26 cellular contexts compared by ENCODE assay signal in the genomic region with DNA sequence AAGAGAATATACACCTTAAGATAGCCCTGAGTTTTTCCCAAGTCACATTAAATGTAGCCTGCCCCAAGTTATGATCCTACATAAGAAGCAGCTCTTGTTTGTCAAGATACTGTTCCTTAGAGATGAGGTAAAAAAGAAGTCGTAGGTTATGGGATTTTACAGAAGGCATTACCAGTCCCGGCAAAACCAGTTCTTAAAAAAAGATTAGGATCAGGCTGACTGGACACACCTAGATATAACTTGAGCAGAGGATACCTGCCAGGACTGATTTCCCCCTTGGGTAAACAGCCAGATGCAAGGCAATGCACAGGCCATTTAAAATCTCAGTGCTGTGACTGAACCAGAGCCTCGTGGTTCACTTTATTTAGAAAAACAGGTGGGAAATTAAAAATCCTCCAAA. TPM values are rescaled to one million over a fixed set of nuclear protein-coding genes. Genes with fewer than 3 reads are reported as not detected.
DNase-seq lines count a peak whose midpoint lies in the region; ATAC-seq and TF ChIP-seq lines count a peak whose summit lies in the region.
"Had no signal": no experiment of that assay in that cellular context is flagged by ENCODE, and none has a peak within 500 bp of the region (broad histone marks: within the 10 kb centered on the region; RNA-seq: fewer than 3 reads in every experiment).

No MANE protein-coding gene starts in this region.

- TF ChIP-seq POLR2A in erythroblast (IDR thresholded peaks at IDR 0.05; ENCODE audit: low read length) (no peak), lower leg skin (IDR thresholded peaks at IDR 0.05) (no peak)

- no peak overlapping the region for H3K4me3 ChIP-seq in LNCaP clone FGC (ENCODE audit: low read depth, low read length)
- no peak overlapping the region for H3K4me3 ChIP-seq in RWPE2 (ENCODE audit: severe bottlenecking)
- no peak overlapping the region for H3K4me3 ChIP-seq in mucosa of rectum (ENCODE audit: low read length in 2 of 2)
- H3K4me3 ChIP-seq in lower leg skin (ENCODE audit: low read depth, poor library complexity, severe bottlenecking), result no peak overlapping the region
- H3K4me3 ChIP-seq: BLaER1 treated with 17β-estradiol and CSF1 and Interleukin-3, amounts not matched to agents 10 nM and 100 nM; GM12878; SK-N-MC had no signal

- DNase-seq in LNCaP clone FGC (ENCODE audit: low read depth) (peak; percentile 70), RWPE2 (ENCODE audit: low spot score) (no peak), erythroblast (lab: John Stamatoyannopoulos, UW) (no peak), islet precursor cell (no peak), lower leg skin (ENCODE audit: low spot score in 2 of 2) (no peak)
- DNase-seq: AML-193; CD4-positive, alpha-beta T cell; COR-L47; DMS 273 treated with DMSO at 0.1 percent for 48 hours; DMS79; EL; GDM1; NCI-H1092 treated with DMSO at 0.1 percent for 48 hours; NCI-H1436; NCI-H187 treated with DMSO at 0.1 percent for 48 hours; NCI-H2171 treated with DMSO at 0.1 percent for 48 hours; NCI-H345; NCI-H510A treated with DMSO at 0.1 percent for 48 hours; SHP77 had no signal

- WGBS in lower leg skin, 2 donors, result 36% methylated on average over 3 of the region's 3 CpGs

- H3K9me3 ChIP-seq in RWPE2 (ENCODE audit: severe bottlenecking), result no peaks in the 10 kb centered on the region
- H3K9me3 ChIP-seq in mucosa of rectum (ENCODE audit: control insufficient read depth in 2 of 2, low read length in 2 of 2), result no peaks in the 10 kb centered on the region
- H3K9me3 ChIP-seq: BLaER1 treated with 17β-estradiol and CSF1 and Interleukin-3, amounts not matched to agents 10 nM and 100 nM had no signal

- ATAC-seq in RWPE2 (ENCODE audit: low read depth), result peak; percentile 11; the same call in 1 of the 3 replicates
- peak; percentile 81 for ATAC-seq in esophagus mucosa
- no peak for ATAC-seq in GM18858 (IDR thresholded peaks at IDR 0.05; ENCODE audit: unreplicated experiment)
- ATAC-seq: GM12878 had no signal

- intact Hi-C loops in lower leg skin (cut with DNase I; ENCODE audit: low total_unique reads), result no loop called here

- H3K4me1 ChIP-seq in RWPE2 (ENCODE audit: insufficient read depth, poor library complexity, severe bottlenecking) (peaks cover 19% of the 10 kb centered on the region), mucosa of rectum (ENCODE audit: control insufficient read depth in 2 of 2, insufficient read depth in 2 of 2, low read length in 2 of 2) (peaks cover 6 to 30% of the 10 kb centered on the region in 2 donors)

- no peaks in the 10 kb centered on the region for H3K27me3 ChIP-seq in RWPE2 (ENCODE audit: insufficient read depth, poor library complexity, severe bottlenecking)
- no peaks in the 10 kb centered on the region for H3K27me3 ChIP-seq in mucosa of rectum (ENCODE audit: control insufficient read depth in 2 of 2, insufficient read depth in 2 of 2, low read length in 2 of 2)
- H3K27me3 ChIP-seq: BLaER1 treated with 17β-estradiol and CSF1 and Interleukin-3, amounts not matched to agents 10 nM and 100 nM had no signal

- no peak for TF ChIP-seq CTCF in LNCaP clone FGC (IDR thresholded peaks at IDR 0.05; ENCODE audit: control insufficient read depth, extremely low read depth, insufficient read depth)
- no peak for TF ChIP-seq CTCF in RWPE2 (IDR thresholded peaks at IDR 0.05; ENCODE audit: poor library complexity, severe bottlenecking)
- TF ChIP-seq CTCF in lower leg skin (IDR thresholded peaks at IDR 0.05), result no peak

- no peak overlapping the region for H3K9ac ChIP-seq in mucosa of rectum (ENCODE audit: low read depth in 1 of 2, low read length in 2 of 2)
- H3K9ac ChIP-seq: BLaER1 treated with 17β-estradiol and CSF1 and Interleukin-3, amounts not matched to agents 10 nM and 100 nM had no signal

- H3K36me3 ChIP-seq in RWPE2 (ENCODE audit: low read depth) (no peaks in the 10 kb centered on the region), mucosa of rectum (ENCODE audit: control insufficient read depth in 2 of 2, insufficient read depth in 2 of 2, low read length in 2 of 2) (no peaks in the 10 kb centered on the region)
- H3K36me3 ChIP-seq: BLaER1 treated with 17β-estradiol and CSF1 and Interleukin-3, amounts not matched to agents 10 nM and 100 nM had no signal

- H3K27ac ChIP-seq in RWPE2 (ENCODE audit: poor library complexity, severe bottlenecking) (no peak overlapping the region), mucosa of rectum (ENCODE audit: low read depth in 2 of 2, low read length in 2 of 2) (peak overlapping the region; percentile 34 to 61)
- H3K27ac ChIP-seq: BLaER1 treated with 17β-estradiol and CSF1 and Interleukin-3, amounts not matched to agents 10 nM and 100 nM; HL-60; SK-N-MC had no signal

RNA-seq across cellular contexts. Expression of gene SEMA5A, which starts 14.1 kb away (rescaled TPM):
- 5.5 TPM for total RNA-seq in esophagus mucosa
- 10 to 100 TPM; 13.4 to 22.3 (median 18.5) TPM for total RNA-seq in lower leg skin
